Comparison of ENCODE assay signal across 13 cellular contexts in the genomic region with DNA sequence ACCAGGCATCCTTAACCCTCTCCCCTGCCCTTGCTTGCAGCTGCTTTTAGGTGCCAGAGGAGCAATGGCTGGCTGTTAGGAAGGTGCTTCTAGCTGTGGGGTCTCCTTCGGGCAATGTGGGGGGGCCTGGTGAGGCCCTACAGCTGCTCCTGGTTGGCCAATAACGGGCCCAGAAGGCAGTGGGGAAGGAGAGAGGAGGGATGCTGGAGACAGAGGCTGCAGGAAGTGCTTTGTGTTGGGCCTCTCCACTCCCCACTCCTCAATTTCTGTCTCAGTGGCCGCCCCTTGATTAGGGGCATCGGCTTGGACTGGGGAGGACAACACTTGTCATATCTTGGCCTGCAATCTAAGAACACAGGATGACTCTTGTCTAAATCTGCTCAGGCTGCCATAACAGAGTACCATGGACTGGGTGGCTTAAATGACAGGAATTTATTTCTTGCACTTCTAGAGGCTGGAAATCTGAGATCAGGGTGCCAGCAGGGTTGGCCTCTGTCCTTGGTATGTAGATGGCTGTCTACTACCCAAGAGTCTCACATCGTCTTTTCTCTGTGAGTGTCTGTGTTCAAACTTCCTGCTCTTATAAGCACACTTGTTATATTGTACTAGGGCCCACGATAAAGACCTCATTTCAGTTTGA.
DNase-seq lines count a peak whose midpoint lies in the region; ATAC-seq and TF ChIP-seq lines count a peak whose summit lies in the region.
"Had no signal": no experiment of that assay in that cellular context is flagged by ENCODE, and none has a peak within 500 bp of the region (broad histone marks: within the 10 kb centered on the region; RNA-seq: fewer than 3 reads in every experiment).

No MANE protein-coding gene starts in this region.

- no peaks in the 10 kb centered on the region for H3K27me3 Mint-ChIP-seq in CD4-positive, alpha-beta memory T cell
- H3K27me3 Mint-ChIP-seq in activated CD8-positive, alpha-beta T cell treated with anti-CD3 and anti-CD28 coated beads for 36 hours, result no peaks in the 10 kb centered on the region

- TF ChIP-seq CTCF in activated CD8-positive, alpha-beta T cell treated with anti-CD3 and anti-CD28 coated beads for 36 hours (IDR thresholded peaks at IDR 0.05), result no peak

- H3K9me3 Mint-ChIP-seq in CD4-positive, alpha-beta memory T cell, result no peaks in the 10 kb centered on the region
- H3K9me3 Mint-ChIP-seq in activated CD8-positive, alpha-beta T cell treated with anti-CD3 and anti-CD28 coated beads for 36 hours, result no peaks in the 10 kb centered on the region
- H3K9me3 Mint-ChIP-seq: IgD-negative memory B cell had no signal

- H3K4me3 Mint-ChIP-seq in CD4-positive, alpha-beta memory T cell, result peak overlapping the region; percentile 36 to 84 (median 76)
- peak overlapping the region; percentile 49 for H3K4me3 Mint-ChIP-seq in activated CD8-positive, alpha-beta T cell treated with anti-CD3 and anti-CD28 coated beads for 36 hours
- H3K4me3 Mint-ChIP-seq: IgD-negative memory B cell, neural progenitor cell had no signal

- intact Hi-C loops in CD4-positive, alpha-beta memory T cell (cut with micrococcal nuclease), result no loop called here
- intact Hi-C loops in activated CD8-positive, alpha-beta T cell treated with anti-CD3 and anti-CD28 coated beads for 36 hours (cut with micrococcal nuclease), result no loop called here
- intact Hi-C loops in left colon (cut with DNase I, micrococcal nuclease), result no loop called here
- intact Hi-C loops in left cardiac atrium (cut with DNase I), result no loop called here

- no peak overlapping the region for H3K27ac ChIP-seq in BLaER1
- peak overlapping the region; percentile 37 for H3K27ac ChIP-seq in CD4-positive, alpha-beta memory T cell (ENCODE audit: low read depth, low read length)
- H3K27ac ChIP-seq: neural progenitor cell, SJSA1 had no signal

- H3K4me2 ChIP-seq in BLaER1, result peak overlapping the region; percentile 29
- H3K4me2 ChIP-seq: neural progenitor cell had no signal

- H3K4me3 ChIP-seq in BLaER1, result no peak overlapping the region
- peak overlapping the region in 1 of 2 donors; percentile 31 for H3K4me3 ChIP-seq in CD4-positive, alpha-beta memory T cell (ENCODE audit: low read length in 2 of 2)
- H3K4me3 ChIP-seq: lung, neural progenitor cell, SJSA1 had no signal

- H3K9ac ChIP-seq in BLaER1, result no peak overlapping the region
- H3K9ac ChIP-seq: neural progenitor cell had no signal

- peak overlapping the region; percentile 86 to 95 (median 90) for H3K27ac Mint-ChIP-seq in CD4-positive, alpha-beta memory T cell
- H3K27ac Mint-ChIP-seq in activated CD8-positive, alpha-beta T cell treated with anti-CD3 and anti-CD28 coated beads for 36 hours, result peak overlapping the region; percentile 84
- H3K27ac Mint-ChIP-seq: IgD-negative memory B cell, neural progenitor cell had no signal

- H3K4me1 ChIP-seq in BLaER1, result peaks cover 10% of the 10 kb centered on the region
- H3K4me1 ChIP-seq in CD4-positive, alpha-beta memory T cell (ENCODE audit: insufficient read depth, low read length), result peaks cover 20% of the 10 kb centered on the region
- H3K4me1 ChIP-seq: neural progenitor cell, SJSA1 had no signal

- POLR2A ChIA-PET in CD4-positive, alpha-beta memory T cell (lab: Charles Lee; ENCODE audit: partially characterized antibody), result interaction anchor here (0.7 to 1.4 kb wide), 2 partner anchors 13 to 21 kb away, joined by 3 to 7 read pairs; no protein-coding TSS in a partner anchor
- POLR2A ChIA-PET in activated CD8-positive, alpha-beta T cell treated with anti-CD3 and anti-CD28 coated beads for 36 hours (lab: Charles Lee), result interaction anchor here (0.6 to 0.9 kb wide), 3 partner anchors 12 to 169 kb away, joined by 3 to 4 read pairs (median 3); no protein-coding TSS in a partner anchor

- DNase-seq in CD4-positive, alpha-beta memory T cell, result no peak
- no peak for DNase-seq in activated CD8-positive, alpha-beta T cell treated with anti-CD3 and anti-CD28 coated beads for 36 hours
- DNase-seq in left colon, result no peak
- no peak for DNase-seq in left cardiac atrium
- no peak for DNase-seq in stimulated activated CD8-positive, alpha-beta memory T cell treated with anti-CD3 and anti-CD28 coated beads, Interleukin-4, amount 100 ng/mL, for 48 hours
- no peak for DNase-seq in cortex of kidney (lab: John Stamatoyannopoulos, UW)
- DNase-seq: AML-193, amygdala had no signal

- H4K20me1 ChIP-seq in BLaER1, result no peaks in the 10 kb centered on the region

- H3K9me3 ChIP-seq in BLaER1, result no peaks in the 10 kb centered on the region
- H3K9me3 ChIP-seq in CD4-positive, alpha-beta memory T cell (ENCODE audit: control insufficient read depth in 1 of 2, low read length in 2 of 2), result no peaks in the 10 kb centered on the region
- H3K9me3 ChIP-seq: SJSA1 had no signal

- CTCF ChIA-PET in CD4-positive, alpha-beta memory T cell (lab: Charles Lee; ENCODE audit: partially characterized antibody), result no interaction called here
- CTCF ChIA-PET in activated CD8-positive, alpha-beta T cell treated with anti-CD3 and anti-CD28 coated beads for 36 hours (lab: Charles Lee), result interaction anchor here (1.1 kb wide), 1 partner anchor 12 kb away, joined by 6 read pairs; no protein-coding TSS in a partner anchor

- peaks cover 6 to 25% (median 13%) of the 10 kb centered on the region in 4 donors for H3K4me1 Mint-ChIP-seq in CD4-positive, alpha-beta memory T cell
- H3K4me1 Mint-ChIP-seq in activated CD8-positive, alpha-beta T cell treated with anti-CD3 and anti-CD28 coated beads for 36 hours (ENCODE audit: low read depth), result peaks cover 22% of the 10 kb centered on the region
- H3K4me1 Mint-ChIP-seq: IgD-negative memory B cell, neural progenitor cell had no signal

- H3K27me3 ChIP-seq in BLaER1, result no peaks in the 10 kb centered on the region
- H3K27me3 ChIP-seq in CD4-positive, alpha-beta memory T cell (ENCODE audit: insufficient read depth, low read length), result no peaks in the 10 kb centered on the region
- H3K27me3 ChIP-seq: neural progenitor cell, SJSA1 had no signal

- H3K36me3 ChIP-seq in BLaER1, result no peaks in the 10 kb centered on the region
- no peaks in the 10 kb centered on the region for H3K36me3 ChIP-seq in CD4-positive, alpha-beta memory T cell (ENCODE audit: insufficient read depth, low read length)
- H3K36me3 ChIP-seq: neural progenitor cell, SJSA1 had no signal

- ATAC-seq in activated CD8-positive, alpha-beta T cell treated with anti-CD3 and anti-CD28 coated beads for 36 hours, result no peak
- ATAC-seq in left colon (peak; percentile 36), left cardiac atrium (no peak)

- H3K36me3 Mint-ChIP-seq in CD4-positive, alpha-beta memory T cell, result no peaks in the 10 kb centered on the region
- no peaks in the 10 kb centered on the region for H3K36me3 Mint-ChIP-seq in activated CD8-positive, alpha-beta T cell treated with anti-CD3 and anti-CD28 coated beads for 36 hours (ENCODE audit: low read depth)
- H3K36me3 Mint-ChIP-seq: IgD-negative memory B cell, neural progenitor cell had no signal
